Comparison of ENCODE assay signal across 21 cellular contexts in the genomic region with DNA sequence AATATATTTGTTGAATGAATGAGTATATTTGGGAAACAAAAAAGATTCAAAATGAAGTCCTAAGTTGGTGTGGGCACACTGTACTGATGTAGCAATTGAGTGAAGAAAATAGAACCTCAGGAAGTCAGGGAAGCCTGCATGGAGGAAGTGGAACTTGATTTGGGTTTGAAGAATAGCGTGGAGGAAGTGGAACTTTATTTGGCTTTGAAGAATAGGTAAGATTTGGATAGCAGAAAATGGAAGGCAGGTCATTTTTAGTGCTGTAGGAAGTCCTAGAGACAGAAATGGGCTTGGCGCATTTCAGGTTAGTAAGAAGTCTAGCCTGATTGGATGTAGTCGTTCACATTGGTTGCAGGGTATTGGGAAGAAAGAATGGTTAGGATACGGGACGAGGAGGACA. TPM values are rescaled to one million over a fixed set of nuclear protein-coding genes. Genes with fewer than 3 reads are reported as not detected.
DNase-seq lines count a peak whose midpoint lies in the region; ATAC-seq, FAIRE-seq and TF ChIP-seq lines count a peak whose summit lies in the region.
"Had no signal": no experiment of that assay in that cellular context is flagged by ENCODE, and none has a peak within 500 bp of the region (broad histone marks: within the 10 kb centered on the region; RNA-seq: fewer than 3 reads in every experiment).

No MANE protein-coding gene starts in this region.

- H3K4me1 Mint-ChIP-seq in progenitor cell of endocrine pancreas (ENCODE audit: low read depth) (peaks cover 53% of the 10 kb centered on the region), type B pancreatic cell (ENCODE audit: unreplicated experiment) (peaks cover 32% of the 10 kb centered on the region)

- H3K27ac Mint-ChIP-seq in progenitor cell of endocrine pancreas = peak overlapping the region; percentile 81
- no peak overlapping the region for H3K27ac Mint-ChIP-seq in type B pancreatic cell
- H3K27ac Mint-ChIP-seq: activated naive CD8-positive, alpha-beta T cell treated with anti-CD3 and anti-CD28 coated beads, Interleukin-2, amount 50 U/mL, for 24 hours; stimulated activated naive B cell treated with anti-CD40 and anti-IgM and Interleukin-4, amounts not matched to agents 10 μg/mL and 1 μg/mL and 100 μg/mL, for 72 hours had no signal

- H3K79me2 ChIP-seq in Karpas-422 (ENCODE audit: low read length) (peaks cover 100% of the 10 kb centered on the region), K562 (ENCODE audit: control insufficient read depth, insufficient read depth, low read length) (no peaks in the 10 kb centered on the region)

- CTCF ChIA-PET in K562 (lab: Yijun Ruan, JAX; ENCODE audit: low intra/inter-chr PET ratio) = no interaction called here

- H4K20me1 ChIP-seq in Karpas-422 (ENCODE audit: insufficient read depth, low read depth, low read length) (no peaks in the 10 kb centered on the region), K562 (replicated peaks; ENCODE audit: control insufficient read depth, insufficient read depth, low read length) (no peaks in the 10 kb centered on the region; the same call in 1 of the 2 replicates)

- H3K9ac ChIP-seq in Karpas-422 (ENCODE audit: low read length) = no peak overlapping the region
- H3K9ac ChIP-seq in K562 (ENCODE audit: insufficient read depth in 1 of 2, low read depth in 2 of 2, low read length in 2 of 2) = no peak overlapping the region

- no peak for TF ChIP-seq POLR2A in K562 (conservative IDR thresholded peaks at IDR 0.05)

- POLR2A ChIA-PET in K562 (lab: Yijun Ruan, JAX) = no interaction called here

- TF ChIP-seq RAD21 in K562 (CRISPR knock-in tag; conservative IDR thresholded peaks at IDR 0.05 in 1 of 2, IDR thresholded peaks at IDR 0.05 in 1 of 2) = no peak

- no peaks in the 10 kb centered on the region for H3K9me2 ChIP-seq in Karpas-422 (replicated peaks; ENCODE audit: insufficient read depth, low read length)

- H3K4me3 Mint-ChIP-seq in progenitor cell of endocrine pancreas (ENCODE audit: low read depth) (no peak overlapping the region), type B pancreatic cell (no peak overlapping the region)
- H3K4me3 Mint-ChIP-seq: activated naive CD8-positive, alpha-beta T cell treated with anti-CD3 and anti-CD28 coated beads, Interleukin-2, amount 50 U/mL, for 24 hours; stimulated activated naive B cell treated with anti-CD40 and anti-IgM and Interleukin-4, amounts not matched to agents 10 μg/mL and 1 μg/mL and 100 μg/mL, for 72 hours had no signal

- no peak for FAIRE-seq in K562 (lab: Jason Lieb, UNC)
- FAIRE-seq: kidney had no signal

- TF ChIP-seq EP300 in K562 (IDR thresholded peaks at IDR 0.05; ENCODE audit: low read length) = no peak

- H3K9me1 ChIP-seq in K562 (ENCODE audit: control insufficient read depth, insufficient read depth, low read length) = no peaks in the 10 kb centered on the region

- intact Hi-C loops in K562 (cut with micrococcal nuclease) (no loop called here), psoas muscle (cut with DNase I) (no loop called here)

- no peaks in the 10 kb centered on the region for H3K27me3 ChIP-seq in Karpas-422 (ENCODE audit: low read length)
- H3K27me3 ChIP-seq in K562 (ENCODE audit: control insufficient read depth in 2 of 2, insufficient read depth in 2 of 2, low read length in 2 of 2) = peaks cover 7 to 11% of the 10 kb centered on the region in 2 experiments; a peak in 4 of 5 replicates
- no peaks in the 10 kb centered on the region for H3K27me3 ChIP-seq in psoas muscle (ENCODE audit: insufficient read depth in 3 of 3, low read length in 2 of 3)
- H3K27me3 ChIP-seq: cardiac muscle cell, MG63 had no signal

- TF ChIP-seq CTCF in K562 (IDR thresholded peaks at IDR 0.05 in 2 of 3, conservative IDR thresholded peaks at IDR 0.05 in 1 of 3; ENCODE audit: insufficient read depth in 2 of 3, low read depth in 1 of 3, low read length in 3 of 3) = no peak
- no peak for TF ChIP-seq CTCF in progenitor cell of endocrine pancreas (IDR thresholded peaks at IDR 0.05; ENCODE audit: unreplicated experiment)
- TF ChIP-seq CTCF in type B pancreatic cell (conservative IDR thresholded peaks at IDR 0.05) = no peak
- no peak for TF ChIP-seq CTCF in psoas muscle (IDR thresholded peaks at IDR 0.05)

- H3K36me3 ChIP-seq in Karpas-422 (ENCODE audit: insufficient read depth, low read length) (peaks cover 38% of the 10 kb centered on the region), K562 (ENCODE audit: control insufficient read depth, insufficient read depth, low read length) (no peaks in the 10 kb centered on the region), psoas muscle (ENCODE audit: insufficient read depth in 1 of 2, low read depth in 1 of 2) (no peaks in the 10 kb centered on the region)
- H3K36me3 ChIP-seq: cardiac muscle cell had no signal

- H2AFZ ChIP-seq in Karpas-422 (ENCODE audit: low read length) (no peak overlapping the region), K562 (ENCODE audit: low read depth, low read length) (no peak overlapping the region)
- H2AFZ ChIP-seq: PC-9 had no signal

- in situ Hi-C loops in K562 (cut with MboI) = no loop called here

- peaks cover 46% of the 10 kb centered on the region for H3K4me1 ChIP-seq in Karpas-422 (ENCODE audit: low read length)
- H3K4me1 ChIP-seq in K562 (replicated peaks in 1 of 2; ENCODE audit: control insufficient read depth in 2 of 2, insufficient read depth in 2 of 2, low read length in 2 of 2) = peaks cover 0 to 3% of the 10 kb centered on the region in 2 experiments; a peak in 2 of 5 replicates
- peaks cover 12% of the 10 kb centered on the region for H3K4me1 ChIP-seq in psoas muscle

- H3K9me3 Mint-ChIP-seq in progenitor cell of endocrine pancreas (ENCODE audit: low read depth) (peaks cover 9% of the 10 kb centered on the region), type B pancreatic cell (peaks cover 5% of the 10 kb centered on the region)

- 8% methylated on average over 5 of the region's 5 CpGs for WGBS in K562 (ENCODE audit: insufficient coverage, low coverage, missing lambda C conversion rate)
- 79 to 93% (median 89%) methylated on average over 5 of the region's 5 CpGs for WGBS in psoas muscle, 3 donors

- DNase-seq in SKM-1 treated with dmso at 0.1 percent for 144 hours (lab: John Stamatoyannopoulos, UW; ENCODE audit: unreplicated experiment) (peak; percentile 34), SKM-1 (lab: John Stamatoyannopoulos, UW; ENCODE audit: unreplicated experiment) (no peak), Karpas-422 (no peak), K562 (ENCODE audit: extremely low read depth in 1 of 4, low spot score in 3 of 4) (no peak), progenitor cell of endocrine pancreas (ENCODE audit: low spot score, unreplicated experiment) (no peak), type B pancreatic cell (ENCODE audit: extremely low spot score, unreplicated experiment) (no peak), psoas muscle (no peak), NCI-H1105 (lab: John Stamatoyannopoulos, UW) (no peak)
- DNase-seq: activated naive CD8-positive, alpha-beta T cell treated with anti-CD3 and anti-CD28 coated beads, Interleukin-2, amount 50 U/mL, for 24 hours; activated T-cell treated with anti-CD3 and anti-CD28 coated beads, Interleukin-2, amount 50 U/mL, for 48 hours; CD4-positive, alpha-beta memory T cell; DMS79 treated with DMSO at 0.1 percent for 48 hours; effector CD8-positive, alpha-beta T cell; kidney; MG63; naive thymus-derived CD8-positive, alpha-beta T cell; NCI-H2029 treated with DMSO at 0.1 percent for 48 hours; NCI-H524; PC-9; stimulated activated naive B cell treated with anti-CD40 and anti-IgM and Interleukin-4, amounts not matched to agents 10 μg/mL and 1 μg/mL and 100 μg/mL, for 72 hours had no signal

- BruUV-seq in K562 (replicated peaks; lab: Mats Ljungman, UMichigan) = no TSS peak

- H3K4me3 ChIP-seq in Karpas-422 (ENCODE audit: low read length) = no peak overlapping the region
- H3K4me3 ChIP-seq in K562 = no peak overlapping the region
- H3K4me3 ChIP-seq in psoas muscle = no peak overlapping the region
- H3K4me3 ChIP-seq: cardiac muscle cell, MG63, PC-9 had no signal

- H3K4me2 ChIP-seq in Karpas-422 (ENCODE audit: low read depth, low read length, poor library complexity, severe bottlenecking) (no peak overlapping the region), K562 (ENCODE audit: insufficient read depth, low read length) (no peak overlapping the region)
- H3K4me2 ChIP-seq: PC-9 had no signal

- no peaks in the 10 kb centered on the region for H3K27me3 Mint-ChIP-seq in progenitor cell of endocrine pancreas
- peaks cover 4% of the 10 kb centered on the region for H3K27me3 Mint-ChIP-seq in type B pancreatic cell
- H3K27me3 Mint-ChIP-seq: activated naive CD8-positive, alpha-beta T cell treated with anti-CD3 and anti-CD28 coated beads, Interleukin-2, amount 50 U/mL, for 24 hours; CD4-positive, alpha-beta memory T cell; stimulated activated naive B cell treated with anti-CD40 and anti-IgM and Interleukin-4, amounts not matched to agents 10 μg/mL and 1 μg/mL and 100 μg/mL, for 72 hours had no signal

- ATAC-seq in K562 = no peak
- no peak for ATAC-seq in psoas muscle
- ATAC-seq: activated naive CD8-positive, alpha-beta T cell treated with anti-CD3 and anti-CD28 coated beads, Interleukin-2, amount 50 U/mL, for 24 hours; naive thymus-derived CD8-positive, alpha-beta T cell; stimulated activated naive B cell treated with anti-CD40 and anti-IgM and Interleukin-4, amounts not matched to agents 10 μg/mL and 1 μg/mL and 100 μg/mL, for 72 hours had no signal

- peaks cover 6% of the 10 kb centered on the region for H3K9me3 ChIP-seq in Karpas-422 (ENCODE audit: low read length)
- no peaks in the 10 kb centered on the region; the same call in 1 of the 2 replicates for H3K9me3 ChIP-seq in K562 (replicated peaks; ENCODE audit: control insufficient read depth, insufficient read depth, low read depth, low read length)
- peaks cover 4% of the 10 kb centered on the region for H3K9me3 ChIP-seq in psoas muscle

- H3K36me3 Mint-ChIP-seq in progenitor cell of endocrine pancreas (ENCODE audit: insufficient read depth) = peaks cover 26% of the 10 kb centered on the region
- peaks cover 9% of the 10 kb centered on the region for H3K36me3 Mint-ChIP-seq in type B pancreatic cell

- peak overlapping the region; percentile 88 for H3K27ac ChIP-seq in Karpas-422 (ENCODE audit: low read length)
- H3K27ac ChIP-seq in K562 (ENCODE audit: extremely low read depth, low read depth, low read length) = no peak overlapping the region
- no peak overlapping the region for H3K27ac ChIP-seq in psoas muscle
- H3K27ac ChIP-seq: cardiac muscle cell, PC-9 had no signal

RNA-seq across cellular contexts. Expression of gene C12orf75, which starts 5.4 kb away (rescaled TPM):
- 149 and 291 TPM in 2 replicates for total RNA-seq in Karpas-422 (2014; rRNA removed; shearing (Covaris generic); ENCODE audit: low replicate concordance)
- total RNA-seq in K562 (2011; cell fraction: chromatin; rRNA removed; ENCODE audit: low replicate concordance) = 0.88 TPM in 1 of 2 replicates, not detected in the other
- total RNA-seq in K562 (2011; cell fraction: nucleolus; rRNA removed) = not detected in 2 replicates
- total RNA-seq in K562 (2011; cell fraction: nucleoplasm; rRNA removed) = not detected in 2 replicates
- total RNA-seq in K562 (2014; rRNA removed) (not detected in 2 replicates), K562 (2014; rRNA removed; fragmentation: Illumina TruSeq; extraction: Trizol) (0.29 and 0.36 TPM in 2 replicates), K562 (2015; rRNA removed; fragmentation: Illumina TruSeq; extraction: Trizol) (not detected in 2 replicates), K562 (2021) (0.56 and 0.80 TPM in 2 replicates), progenitor cell of endocrine pancreas (228 and 231 TPM in 2 replicates), type B pancreatic cell (ENCODE audit: low replicate concordance) (43.1 and 45.6 TPM in 2 replicates), psoas muscle (100 to 1,000 TPM in 2 of 4 donors, 10 to 100 TPM in 2; 31.1 to 228 (median 146) TPM)
- polyA plus RNA-seq in K562 (2011; rRNA removed) (0.28 and 0.82 TPM in 2 replicates), K562 (2014; fragmentation: Illumina TruSeq; extraction: Trizol) (0.16 and 0.29 TPM in 2 replicates), K562 (2014; fragmentation: Nextera tagmentation; extraction: Ambion mirVana) (under 1 TPM in 1 of 2 experiments, not detected in 1; 0.06 TPM), K562 (2014; rRNA removed) (0.16 TPM in 1 of 2 replicates, not detected in the other), psoas muscle (10 to 100 TPM; 25.6 to 84.9 (median 43.0) TPM)
- polyA plus RNA-seq in K562 (2011; cell fraction: cytosol; rRNA removed) = 0.15 and 0.40 TPM in 2 replicates
- 0.34 TPM in 1 of 2 replicates, not detected in the other for polyA plus RNA-seq in K562 (2011; cell fraction: nucleus; rRNA removed)
- 0.23 and 0.25 TPM in 2 replicates for polyA plus RNA-seq in K562 (2012)
- 0.49 TPM in 1 of 2 replicates, not detected in the other for polyA minus RNA-seq in K562 (2011; rRNA and poly(A)+ RNA removed)
- polyA minus RNA-seq in K562 (2011; cell fraction: cytosol; rRNA and poly(A)+ RNA removed) = 1.3 TPM in 1 of 2 replicates, not detected in the other
- polyA minus RNA-seq in K562 (2011; cell fraction: nucleus; rRNA and poly(A)+ RNA removed) = not detected in 2 replicates

Comparison
In these comparisons a context has a peak if more than half of its experiments do, and no peak if none do; other contexts are left out.
1. RNA of gene C12orf75, which starts 5.4 kb away (total RNA-seq): 149 to 291 TPM in Karpas-422, 228 to 231 TPM in progenitor cell of endocrine pancreas, 31.1 to 228 TPM in psoas muscle and 43.1 to 45.6 TPM in type B pancreatic cell; 0.29 to 0.88 TPM in K562; every median in the first group is over 10 times any median in the second.